16 cellular contexts compared by ENCODE assay signal in genomic region chr10:133224076-133224475, GRCh38. TPM values are rescaled to one million over a fixed set of nuclear protein-coding genes. Genes with fewer than 3 reads are reported as not detected.
DNase-seq lines count a peak whose midpoint lies in the region; ATAC-seq and TF ChIP-seq lines count a peak whose summit lies in the region.
"Had no signal": no experiment of that assay in that cellular context is flagged by ENCODE, and none has a peak within 500 bp of the region (broad histone marks: within the 10 kb centered on the region; RNA-seq: fewer than 3 reads in every experiment).

No MANE protein-coding gene starts in this region.

- TF ChIP-seq CTCF in nephron progenitor cell (IDR thresholded peaks at IDR 0.05) (no peak), omental fat pad (IDR thresholded peaks at IDR 0.05) (no peak)

- no peak overlapping the region for H3K4me3 Mint-ChIP-seq in activated CD4-positive, alpha-beta T cell treated with anti-CD3 and anti-CD28 coated beads, Interleukin-2, amount 10 ng/mL, durations not matched to agents 7 days and 5 days
- H3K4me3 Mint-ChIP-seq in nephron progenitor cell: peak overlapping the region; percentile 57
- H3K4me3 Mint-ChIP-seq: B cell; CD4-positive, alpha-beta T cell; CD8-positive, alpha-beta T cell had no signal

- peaks cover 27% of the 10 kb centered on the region for H3K4me1 Mint-ChIP-seq in activated CD4-positive, alpha-beta T cell treated with anti-CD3 and anti-CD28 coated beads, Interleukin-2, amount 10 ng/mL, durations not matched to agents 7 days and 5 days
- H3K4me1 Mint-ChIP-seq in nephron progenitor cell: peaks cover 66% of the 10 kb centered on the region

- H3K36me3 Mint-ChIP-seq in activated CD4-positive, alpha-beta T cell treated with anti-CD3 and anti-CD28 coated beads, Interleukin-2, amount 10 ng/mL, durations not matched to agents 7 days and 5 days (ENCODE audit: low read depth): no peaks in the 10 kb centered on the region
- H3K36me3 Mint-ChIP-seq in nephron progenitor cell (ENCODE audit: low read depth): no peaks in the 10 kb centered on the region
- H3K36me3 Mint-ChIP-seq: CD8-positive, alpha-beta T cell had no signal

- intact Hi-C loops in Right ventricle myocardium inferior (cut with DNase I): no loop called here

- ATAC-seq in omental fat pad (ENCODE audit: low FRiP score) (peak; percentile 35), Right ventricle myocardium inferior (no peak), HG02588 (IDR thresholded peaks at IDR 0.05; ENCODE audit: unreplicated experiment) (no peak)
- ATAC-seq: A549; CD8-positive, alpha-beta T cell had no signal

- H3K9me3 Mint-ChIP-seq in activated CD4-positive, alpha-beta T cell treated with anti-CD3 and anti-CD28 coated beads, Interleukin-2, amount 10 ng/mL, durations not matched to agents 7 days and 5 days: no peaks in the 10 kb centered on the region
- peaks cover 2% of the 10 kb centered on the region for H3K9me3 Mint-ChIP-seq in nephron progenitor cell
- H3K9me3 Mint-ChIP-seq: CD4-positive, alpha-beta T cell; CD8-positive, alpha-beta T cell had no signal

- CTCF ChIA-PET in activated CD4-positive, alpha-beta T cell treated with anti-CD3 and anti-CD28 coated beads, Interleukin-2, amount 10 ng/mL, durations not matched to agents 7 days and 5 days (lab: Charles Lee): interaction anchor here (1.6 kb wide), 1 partner anchor 13 kb away, joined by 3 read pairs; no protein-coding TSS in a partner anchor

- peaks cover 24% of the 10 kb centered on the region for H3K27me3 Mint-ChIP-seq in activated CD4-positive, alpha-beta T cell treated with anti-CD3 and anti-CD28 coated beads, Interleukin-2, amount 10 ng/mL, durations not matched to agents 7 days and 5 days
- peaks cover 72% of the 10 kb centered on the region for H3K27me3 Mint-ChIP-seq in nephron progenitor cell (ENCODE audit: low read depth, poor library complexity)

- H3K27ac Mint-ChIP-seq in activated CD4-positive, alpha-beta T cell treated with anti-CD3 and anti-CD28 coated beads, Interleukin-2, amount 10 ng/mL, durations not matched to agents 7 days and 5 days: peak overlapping the region; percentile 25
- H3K27ac Mint-ChIP-seq in nephron progenitor cell: peak overlapping the region; percentile 83
- H3K27ac Mint-ChIP-seq: B cell; CD4-positive, alpha-beta T cell; CD8-positive, alpha-beta T cell had no signal

- POLR2A ChIA-PET in activated CD4-positive, alpha-beta T cell treated with anti-CD3 and anti-CD28 coated beads, Interleukin-2, amount 10 ng/mL, durations not matched to agents 7 days and 5 days (lab: Charles Lee): no interaction called here

- DNase-seq in activated CD4-positive, alpha-beta T cell treated with anti-CD3 and anti-CD28 coated beads, Interleukin-2, amount 10 ng/mL, durations not matched to agents 7 days and 5 days: no peak
- DNase-seq in activated CD4-positive, alpha-beta T cell treated with anti-CD3 and anti-CD28 coated beads for 1 hour: no peak
- DNase-seq in nephron progenitor cell (no peak), omental fat pad (ENCODE audit: low spot score) (no peak), Right ventricle myocardium inferior (ENCODE audit: missing footprints) (no peak)
- DNase-seq: AML-193; Caco-2; Calu3; CD4-positive, alpha-beta T cell; CD8-positive, alpha-beta T cell; DMS79 treated with DMSO at 0.1 percent for 48 hours; GF-D8 had no signal

RNA-seq across cellular contexts. Expression of gene UTF1, which starts 5.9 kb away (rescaled TPM):
- total RNA-seq in activated CD4-positive, alpha-beta T cell treated with anti-CD3 and anti-CD28 coated beads, Interleukin-2, amount 10 ng/mL, durations not matched to agents 7 days and 5 days: not detected
- total RNA-seq in omental fat pad (not detected), Right ventricle myocardium inferior (not detected)
- total RNA-seq: A172; Caco-2; Calu3; CD4-positive, alpha-beta T cell; CD8-positive, alpha-beta T cell had no signal

RNA-seq across cellular contexts. Expression of gene VENTX, which starts 13.6 kb away (rescaled TPM):
- total RNA-seq in activated CD4-positive, alpha-beta T cell treated with anti-CD3 and anti-CD28 coated beads, Interleukin-2, amount 10 ng/mL, durations not matched to agents 7 days and 5 days: not detected
- 1 to 10 TPM in 2 of 4 donors, under 1 TPM in 2; 0.32 to 6.0 (median 2.4) TPM for total RNA-seq in omental fat pad
- 0.54 TPM for total RNA-seq in Right ventricle myocardium inferior
- total RNA-seq: A172; B cell; Caco-2; Calu3; CD8-positive, alpha-beta T cell had no signal

RNA-seq across cellular contexts. Expression of gene ADAM8, which starts 52.6 kb away (rescaled TPM):
- total RNA-seq in activated CD4-positive, alpha-beta T cell treated with anti-CD3 and anti-CD28 coated beads, Interleukin-2, amount 10 ng/mL, durations not matched to agents 7 days and 5 days: 100 to 1,000 TPM; 123 to 153 TPM
- 10 to 100 TPM in 2 of 4 donors, 1 to 10 TPM in 2; 3.9 to 53.9 (median 8.4) TPM for total RNA-seq in omental fat pad
- total RNA-seq in Right ventricle myocardium inferior: 2.0 TPM
